8 cellular contexts compared by ENCODE assay signal in the genomic region with DNA sequence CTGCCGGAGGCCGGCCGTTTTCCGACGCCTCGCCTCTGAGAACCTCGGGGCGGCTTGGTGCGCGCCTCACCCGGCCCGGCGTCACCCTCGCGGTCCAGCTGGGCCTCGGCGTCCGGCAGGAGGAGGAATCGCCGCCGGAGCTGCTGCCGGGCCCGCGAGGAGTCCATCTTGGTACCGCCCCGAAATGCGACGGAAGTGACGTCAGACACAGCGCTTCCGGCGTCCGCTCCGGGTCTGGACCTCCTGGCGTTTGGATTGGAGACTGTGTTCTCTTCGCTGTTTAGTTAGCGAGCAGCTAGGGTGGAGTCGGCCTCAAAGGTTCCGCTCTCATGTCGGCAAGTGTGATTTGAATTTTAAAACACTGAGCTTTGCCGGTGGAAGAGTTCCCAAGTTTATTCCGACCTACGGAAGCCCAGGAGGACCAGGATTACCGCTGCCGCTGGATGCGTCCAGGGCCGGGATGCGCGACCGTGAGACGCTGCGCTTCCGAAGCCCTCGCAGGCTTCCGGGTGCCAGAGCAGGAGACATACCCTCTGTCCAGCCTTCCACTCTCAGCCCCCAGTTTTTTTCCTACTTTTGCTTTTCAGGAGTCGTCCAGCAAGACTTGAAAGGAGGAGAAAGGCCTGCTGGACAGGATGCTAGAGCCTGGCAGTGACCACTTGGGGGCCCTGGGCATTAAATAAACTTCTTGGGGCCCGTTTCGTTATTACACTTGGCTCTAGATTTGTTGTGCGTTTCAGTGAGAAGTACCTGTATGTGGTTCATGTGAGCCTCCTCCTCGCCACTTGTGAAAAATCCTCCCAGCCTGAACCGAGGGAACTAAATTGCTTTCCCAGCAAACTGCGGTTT. TPM values are rescaled to one million over a fixed set of nuclear protein-coding genes. Genes with fewer than 3 reads are reported as not detected.
DNase-seq lines count a peak whose midpoint lies in the region; ATAC-seq, FAIRE-seq and TF ChIP-seq lines count a peak whose summit lies in the region.

A gene with protein sequence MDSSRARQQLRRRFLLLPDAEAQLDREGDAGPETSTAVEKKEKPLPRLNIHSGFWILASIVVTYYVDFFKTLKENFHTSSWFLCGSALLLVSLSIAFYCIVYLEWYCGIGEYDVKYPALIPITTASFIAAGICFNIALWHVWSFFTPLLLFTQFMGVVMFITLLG (minus strand): TSS at position 188 of the 849 bp plus-strand sequence. CDS start 21 bp downstream, at position 167.

- peak within 1 kb of the TSS; percentile 86 to 94 for H3K4me3 Mint-ChIP-seq in activated T-cell treated with anti-CD3 and anti-CD28 coated beads, Interleukin-2, amount 50 U/mL, for 72 hours

- H3K4me3 ChIP-seq in esophagus muscularis mucosa, result peak within 1 kb of the TSS; percentile 77 to 93 (median 88)

- peak; percentile 97 for ATAC-seq in GM21717 (IDR thresholded peaks at IDR 0.05; ENCODE audit: unreplicated experiment)
- peak; percentile 99 to 100 for ATAC-seq in activated T-cell treated with anti-CD3 and anti-CD28 coated beads, Interleukin-2, amount 50 U/mL, for 72 hours (replicated peaks in 1 of 2)

- peaks cover 12 to 15% of the 10 kb centered on the region in 2 donors for H3K36me3 Mint-ChIP-seq in activated T-cell treated with anti-CD3 and anti-CD28 coated beads, Interleukin-2, amount 50 U/mL, for 72 hours (ENCODE audit: insufficient read depth in 2 of 2)

- DNase-seq in DMS79 (lab: John Stamatoyannopoulos, UW) (peak; percentile 66), KBM-7 (peak; percentile 93), RCC 7860 (ENCODE audit: low spot score) (peak; percentile 86), esophagus muscularis mucosa (ENCODE audit: extremely low spot score) (peak; percentile 97), myocyte (ENCODE audit: low read depth) (peak; percentile 95)
- peak; percentile 92 to 93 for DNase-seq in activated T-cell treated with anti-CD3 and anti-CD28 coated beads, Interleukin-2, amount 50 U/mL, for 72 hours
- peak; percentile 81 to 86 for DNase-seq in stimulated activated CD8-positive, alpha-beta memory T cell treated with anti-CD3 and anti-CD28 coated beads, Interleukin-7, amount 100 ng/mL, for 48 hours (ENCODE audit: extremely low read depth in 1 of 2, low read depth in 1 of 2)

- H3K9me3 ChIP-seq in esophagus muscularis mucosa, result no peaks in the 10 kb centered on the region

- H3K27ac Mint-ChIP-seq in activated T-cell treated with anti-CD3 and anti-CD28 coated beads, Interleukin-2, amount 50 U/mL, for 72 hours, result peak within 1 kb of the TSS; percentile 98

- no peaks in the 10 kb centered on the region for H3K27me3 ChIP-seq in esophagus muscularis mucosa

- peak; percentile 47 for TF ChIP-seq POLR2A in esophagus muscularis mucosa (IDR thresholded peaks at IDR 0.05; ENCODE audit: low read depth)

- peak in 1 of 3 experiments; percentile 27 for TF ChIP-seq CTCF in esophagus muscularis mucosa (IDR thresholded peaks at IDR 0.05)

- TF ChIP-seq EP300 in esophagus muscularis mucosa (IDR thresholded peaks at IDR 0.05), result no peak

- H3K27me3 Mint-ChIP-seq in activated T-cell treated with anti-CD3 and anti-CD28 coated beads, Interleukin-2, amount 50 U/mL, for 72 hours (ENCODE audit: low read depth), result no peaks in the 10 kb centered on the region

- H3K36me3 ChIP-seq in esophagus muscularis mucosa, result peaks cover 12 to 28% (median 22%) of the 10 kb centered on the region in 4 donors

- in situ Hi-C loops in KBM-7 (cut with MboI; ENCODE audit: low pct_unique_long_range_greater_than_20kb, low sequenced_read_pairs), result no loop called here

- peak; percentile 40 for FAIRE-seq in RCC 7860 (lab: Jason Lieb, UNC)

- H3K4me1 ChIP-seq in esophagus muscularis mucosa, result peaks cover 19 to 38% (median 23%) of the 10 kb centered on the region in 4 donors

- intact Hi-C loops in esophagus muscularis mucosa (cut with DNase I), result no loop called here

- peak within 1 kb of the TSS; percentile 89 to 96 (median 92) for H3K27ac ChIP-seq in esophagus muscularis mucosa (replicated peaks in 1 of 4)

- no peaks in the 10 kb centered on the region for H3K9me3 Mint-ChIP-seq in activated T-cell treated with anti-CD3 and anti-CD28 coated beads, Interleukin-2, amount 50 U/mL, for 72 hours

- peaks cover 32% of the 10 kb centered on the region for H3K4me1 Mint-ChIP-seq in activated T-cell treated with anti-CD3 and anti-CD28 coated beads, Interleukin-2, amount 50 U/mL, for 72 hours (ENCODE audit: low read depth)

- WGBS in esophagus muscularis mucosa, result 2% methylated on average over 32 of the region's 62 CpGs

RNA-seq across cellular contexts. Expression of the gene that starts here (rescaled TPM):
- total RNA-seq in activated T-cell treated with anti-CD3 and anti-CD28 coated beads, Interleukin-2, amount 50 U/mL, for 72 hours, result 10 to 100 TPM; 26.2 to 31.2 TPM
- total RNA-seq in esophagus muscularis mucosa (10 to 100 TPM; 10.7 to 15.4 (median 14.4) TPM), myocyte (16.9 and 18.5 TPM in 2 replicates)
- 19.7 TPM for polyA plus RNA-seq in myocyte (2012)

Comparison
In these comparisons a context has a peak if more than half of its experiments do, and no peak if none do; other contexts are left out.
1. Peak in every context shown above with its lines: DNase-seq, ATAC-seq, H3K4me3 ChIP-seq and H3K27ac ChIP-seq.